ENCODE assay signal across 17 cellular contexts in the genomic region with DNA sequence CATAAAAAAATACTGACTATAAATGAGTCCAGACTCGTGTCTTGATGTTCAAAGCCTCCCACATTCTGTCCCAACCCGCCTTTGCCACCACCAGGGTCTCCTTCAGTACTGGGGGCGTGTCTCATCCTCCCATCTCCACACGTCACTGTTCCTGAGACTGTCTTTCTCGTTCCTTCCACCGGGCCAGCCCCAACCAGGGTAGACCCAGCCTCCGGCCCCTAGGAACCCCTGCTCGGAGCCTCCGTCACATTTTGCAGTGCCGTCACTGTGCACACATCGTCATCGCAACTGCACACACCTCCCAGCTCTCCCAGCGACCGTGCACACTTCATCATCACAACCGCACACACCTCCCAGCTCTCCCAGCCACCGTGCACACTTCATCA.
"Had no signal": no experiment of that assay in that cellular context is flagged by ENCODE, and none has a peak within 500 bp of the region (broad histone marks: within the 10 kb centered on the region; RNA-seq: fewer than 3 reads in every experiment).

No MANE protein-coding gene starts in this region.

- H3K36me3 Mint-ChIP-seq: activated naive CD8-positive, alpha-beta T cell treated with anti-CD3 and anti-CD28 coated beads, Interleukin-2, amount 10 ng/mL, durations not matched to agents 7 days and 5 days; WTC11 had no signal

- H3K27me3 Mint-ChIP-seq: activated naive CD8-positive, alpha-beta T cell treated with anti-CD3 and anti-CD28 coated beads, Interleukin-2, amount 10 ng/mL, durations not matched to agents 7 days and 5 days had no signal

- DNase-seq: activated CD4-positive, alpha-beta T cell treated with anti-CD3 and anti-CD28 coated beads, Interleukin-2, amount 50 U/mL, for 4 hours; activated effector memory CD4-positive, alpha-beta T cell treated with Interleukin-2 at 50 U/mL for 16 hours; activated naive CD4-positive, alpha-beta T cell treated with anti-CD3 and anti-CD28 coated beads for 36 hours; activated naive CD8-positive, alpha-beta T cell treated with anti-CD3 and anti-CD28 coated beads, Interleukin-2, amount 10 ng/mL, durations not matched to agents 7 days and 5 days; activated T-cell treated with anti-CD3 and anti-CD28 coated beads, Interleukin-2, amount 50 U/mL, for 72 hours; amniotic stem cell; effector CD4-positive, alpha-beta T cell; foreskin keratinocyte; mammary epithelial cell; retina; SJCRH30; stimulated activated CD4-positive, alpha-beta T cell treated with anti-CD3 and anti-CD28 coated beads, Interleukin-4, amount 100 ng/mL, for 1 hour; stimulated activated naive CD4-positive, alpha-beta T cell; T1000 had no signal

- H3K27ac Mint-ChIP-seq: activated naive CD4-positive, alpha-beta T cell treated with anti-CD3 and anti-CD28 coated beads for 36 hours; activated naive CD8-positive, alpha-beta T cell treated with anti-CD3 and anti-CD28 coated beads, Interleukin-2, amount 10 ng/mL, durations not matched to agents 7 days and 5 days; activated T-cell treated with anti-CD3 and anti-CD28 coated beads, Interleukin-2, amount 50 U/mL, for 72 hours; progenitor cell of endocrine pancreas; WTC11 had no signal

- H3K27me3 ChIP-seq: foreskin keratinocyte, SJCRH30 had no signal

- H3K4me3 ChIP-seq: left lung, SJCRH30 had no signal

- H3K9me3 ChIP-seq: left lung, SJCRH30 had no signal

- H3K4me3 Mint-ChIP-seq: activated naive CD4-positive, alpha-beta T cell treated with anti-CD3 and anti-CD28 coated beads for 36 hours; activated naive CD8-positive, alpha-beta T cell treated with anti-CD3 and anti-CD28 coated beads, Interleukin-2, amount 10 ng/mL, durations not matched to agents 7 days and 5 days; activated T-cell treated with anti-CD3 and anti-CD28 coated beads, Interleukin-2, amount 50 U/mL, for 72 hours; WTC11 had no signal

- H3K4me1 Mint-ChIP-seq: activated naive CD8-positive, alpha-beta T cell treated with anti-CD3 and anti-CD28 coated beads, Interleukin-2, amount 10 ng/mL, durations not matched to agents 7 days and 5 days; WTC11 had no signal

- H3K4me1 ChIP-seq: foreskin keratinocyte, left lung, SJCRH30 had no signal

- H3K27ac ChIP-seq: foreskin keratinocyte, left lung, SJCRH30 had no signal

- H3K9me3 Mint-ChIP-seq: activated naive CD4-positive, alpha-beta T cell treated with anti-CD3 and anti-CD28 coated beads for 36 hours; activated naive CD8-positive, alpha-beta T cell treated with anti-CD3 and anti-CD28 coated beads, Interleukin-2, amount 10 ng/mL, durations not matched to agents 7 days and 5 days; activated T-cell treated with anti-CD3 and anti-CD28 coated beads, Interleukin-2, amount 50 U/mL, for 72 hours; WTC11 had no signal

- ATAC-seq: activated T-cell treated with anti-CD3 and anti-CD28 coated beads, Interleukin-2, amount 50 U/mL, for 72 hours; foreskin keratinocyte; left lung; WTC11 had no signal

- H3K36me3 ChIP-seq: left lung, SJCRH30 had no signal
